Comparison of ENCODE assay signal across 9 cellular contexts in the genomic region with DNA sequence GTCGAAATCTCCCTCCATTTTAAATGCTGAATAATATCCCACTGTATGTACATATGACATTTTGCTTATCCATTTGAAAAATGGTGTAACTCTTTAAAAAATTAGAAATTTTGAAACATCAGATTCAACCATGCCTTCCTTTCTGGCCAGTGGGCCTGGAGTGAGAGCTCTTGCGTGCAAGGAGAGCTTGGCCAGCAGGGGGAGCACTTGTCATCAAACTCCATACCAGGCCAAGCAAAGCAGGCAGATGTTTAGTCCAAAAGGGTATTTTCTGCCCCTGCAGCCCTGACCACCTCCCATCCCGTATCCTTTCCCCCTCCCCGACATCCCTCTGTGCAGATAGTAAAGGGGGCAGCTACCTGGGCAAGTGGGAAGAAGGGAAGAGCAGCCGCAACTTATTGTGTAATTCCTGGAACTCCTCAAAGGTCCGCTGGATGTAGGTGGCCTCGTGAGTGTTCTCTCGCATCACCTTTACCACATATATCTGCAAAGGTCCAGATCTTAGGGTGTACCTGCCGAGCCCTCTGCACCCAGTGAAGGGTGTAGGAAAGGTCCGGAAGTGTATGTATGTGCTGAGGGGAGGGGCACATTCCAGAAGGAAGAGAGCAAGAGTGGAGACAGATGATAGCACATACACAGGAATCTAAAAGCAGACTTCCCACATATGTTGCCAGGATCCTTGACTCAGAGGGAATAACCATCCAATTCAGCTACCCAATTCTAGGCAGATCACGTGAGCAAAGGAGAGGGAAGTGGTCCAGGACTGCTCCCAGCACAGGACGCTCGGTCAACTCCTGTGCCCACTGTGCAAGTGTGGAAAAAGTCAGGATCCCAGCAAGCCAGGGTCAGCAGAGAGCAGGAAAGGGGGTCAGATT. TPM values are rescaled to one million over a fixed set of nuclear protein-coding genes. Genes with fewer than 3 reads are reported as not detected.
DNase-seq lines count a peak whose midpoint lies in the region; ATAC-seq, FAIRE-seq and TF ChIP-seq lines count a peak whose summit lies in the region.
"Had no signal": no experiment of that assay in that cellular context is flagged by ENCODE, and none has a peak within 500 bp of the region (broad histone marks: within the 10 kb centered on the region; RNA-seq: fewer than 3 reads in every experiment).

No MANE protein-coding gene starts in this region.

- no peak overlapping the region for H2AFZ ChIP-seq in DND-41 (ENCODE audit: low read depth, low read length)

- TF ChIP-seq CTCF in DND-41 (IDR thresholded peaks at IDR 0.05; ENCODE audit: borderline replicate concordance, extremely low read depth, low read length, poor library complexity, severe bottlenecking) (peak; percentile 94), LNCaP clone FGC (IDR thresholded peaks at IDR 0.05; ENCODE audit: control insufficient read depth, extremely low read depth, insufficient read depth) (peak; percentile 92), ovary (IDR thresholded peaks at IDR 0.05) (peak; percentile 48 to 85 (median 78)), tibial artery (IDR thresholded peaks at IDR 0.05) (peak; percentile 87 to 92)

- H3K4me1 ChIP-seq in DND-41 (ENCODE audit: insufficient read depth, low read length) (no peaks in the 10 kb centered on the region), ovary (ENCODE audit: insufficient read depth) (no peaks in the 10 kb centered on the region), tibial artery (peaks cover 0 to 25% (median 12%) of the 10 kb centered on the region in 4 donors)

- H3K27ac ChIP-seq in DND-41 (ENCODE audit: low read length) (no peak overlapping the region), SK-N-MC (no peak overlapping the region), ovary (no peak overlapping the region), tibial artery (peak overlapping the region; percentile 23 to 51)

- H3K4me3 ChIP-seq in DND-41 (ENCODE audit: low read depth in 1 of 2, low read length in 2 of 2), result no peak overlapping the region
- H3K4me3 ChIP-seq in LNCaP clone FGC (ENCODE audit: low read depth, low read length), result no peak overlapping the region
- H3K4me3 ChIP-seq in SK-N-MC, result no peak overlapping the region
- no peak overlapping the region for H3K4me3 ChIP-seq in ovary
- no peak overlapping the region for H3K4me3 ChIP-seq in tibial artery

- H3K4me2 ChIP-seq in DND-41 (ENCODE audit: insufficient read depth, low read length), result no peak overlapping the region

- intact Hi-C loops in ovary (cut with DNase I) (loop anchor here in 3 of 4 donors (2.0 kb wide), 2 partner anchors 69 to 71 kb away; no protein-coding TSS in a partner anchor), tibial artery (cut with DNase I; ENCODE audit: low total_unique reads) (loop anchor here (5.0 kb wide), 1 partner anchor 71 kb away; no protein-coding TSS in a partner anchor)

- no peak overlapping the region for H3K9ac ChIP-seq in DND-41 (ENCODE audit: low read depth, low read length)
- H3K9ac ChIP-seq in SK-N-MC (ENCODE audit: insufficient read length), result no peak overlapping the region

- H4K20me1 ChIP-seq in DND-41 (ENCODE audit: insufficient read depth, low read length), result no peaks in the 10 kb centered on the region

- DNase-seq in DND-41, result peak; percentile 77
- no peak for DNase-seq in LNCaP clone FGC (ENCODE audit: low read depth)
- DNase-seq in SK-N-MC (ENCODE audit: low read depth, low spot score), result peak; percentile 52
- peak; percentile 82 for DNase-seq in activated naive CD4-positive, alpha-beta T cell treated with Interleukin-2 at 50 U/mL for 16 hours
- DNase-seq in frontal cortex (ENCODE audit: low spot score in 2 of 2), result peak; percentile 49 to 77
- DNase-seq in ovary, result peak; percentile 73 to 88 (median 85)
- DNase-seq in tibial artery, result peak; percentile 84 to 88

- H3K79me2 ChIP-seq in DND-41 (ENCODE audit: insufficient read depth, low read length), result no peaks in the 10 kb centered on the region

- peak; percentile 97 for ATAC-seq in DND-41 (ENCODE audit: insufficient read depth, low read depth)
- ATAC-seq in GM21576 (IDR thresholded peaks at IDR 0.05; ENCODE audit: unreplicated experiment), result no peak

- no peaks in the 10 kb centered on the region for H3K27me3 ChIP-seq in DND-41 (ENCODE audit: insufficient read depth, low read length, poor library complexity)
- no peaks in the 10 kb centered on the region for H3K27me3 ChIP-seq in ovary
- no peaks in the 10 kb centered on the region for H3K27me3 ChIP-seq in tibial artery

- peaks cover 76% of the 10 kb centered on the region for H3K36me3 ChIP-seq in DND-41 (ENCODE audit: insufficient read depth, low read length)
- H3K36me3 ChIP-seq in SK-N-MC (ENCODE audit: insufficient read depth, low read length), result peaks cover 23% of the 10 kb centered on the region; the same call in 1 of the 2 replicates
- H3K36me3 ChIP-seq in ovary, result no peaks in the 10 kb centered on the region
- peaks cover 23 to 74% (median 44%) of the 10 kb centered on the region in 3 donors for H3K36me3 ChIP-seq in tibial artery

- no peak for FAIRE-seq in frontal cortex (lab: Jason Lieb, UNC)
- FAIRE-seq: colon had no signal

- no peaks in the 10 kb centered on the region for H3K9me3 ChIP-seq in DND-41 (ENCODE audit: insufficient read depth, low read length, severe bottlenecking)
- H3K9me3 ChIP-seq in SK-N-MC (ENCODE audit: low read depth, low read length), result no peaks in the 10 kb centered on the region
- no peaks in the 10 kb centered on the region for H3K9me3 ChIP-seq in ovary
- no peaks in the 10 kb centered on the region for H3K9me3 ChIP-seq in tibial artery

- no peak for TF ChIP-seq EP300 in ovary (IDR thresholded peaks at IDR 0.05)

- no peak for TF ChIP-seq POLR2A in ovary (IDR thresholded peaks at IDR 0.05)

- WGBS in ovary, 3 donors, result 46 to 51% (median 47%) methylated on average over 13 of the region's 13 CpGs

RNA-seq across cellular contexts. Expression of a gene that starts 19.9 kb away (rescaled TPM):
- total RNA-seq in frontal cortex (42.4 TPM), ovary (10 to 100 TPM; 30.7 to 69.5 (median 49.5) TPM)
- 10 to 100 TPM; 16.5 to 19.4 TPM for polyA plus RNA-seq in ovary

Comparison
In these comparisons a context has a peak if more than half of its experiments do, and no peak if none do; other contexts are left out.
1. H3K27ac ChIP-seq: peak in tibial artery (2 of 2); none in DND-41 (single experiment), SK-N-MC (single experiment) and ovary (0 of 2).
2. Peak in every context shown above with its lines, with median percentiles within 50 percentile points of each other: CTCF ChIP-seq.